In genomic region chr9:108937561-108938305, GRCh38 we compare ENCODE assay signal across 29 cellular contexts.
"Had no signal": no experiment of that assay in that cellular context is flagged by ENCODE, and none has a peak within 500 bp of the region (broad histone marks: within the 10 kb centered on the region; RNA-seq: fewer than 3 reads in every experiment).

No MANE protein-coding gene starts in this region.

- H3K4me3 ChIP-seq: body of pancreas, colonic mucosa had no signal

- H3K36me3 ChIP-seq: colonic mucosa had no signal

- H3K9me3 ChIP-seq: body of pancreas, colonic mucosa had no signal

- ATAC-seq: activated naive CD4-positive, alpha-beta T cell treated with anti-CD3 and anti-CD28 coated beads, Interleukin-2, amount 50 U/mL, for 72 hours; activated T-cell treated with anti-CD3 and anti-CD28 coated beads, Interleukin-2, amount 50 U/mL, for 72 hours; body of pancreas; WTC11 had no signal

- H3K27me3 ChIP-seq: body of pancreas, colonic mucosa had no signal

- H3K27ac ChIP-seq: body of pancreas, colonic mucosa, epithelial cell of prostate, VCaP had no signal

- FAIRE-seq: endometrium, endothelial cell of umbilical vein, frontal cortex had no signal

- H3K27ac Mint-ChIP-seq: activated CD4-positive, alpha-beta memory T cell treated with anti-CD3 and anti-CD28 coated beads, Interleukin-2, amount 10 ng/mL, durations not matched to agents 7 days and 5 days; activated CD4-positive, alpha-beta T cell treated with anti-CD3 and anti-CD28 coated beads, Interleukin-2, amount 10 ng/mL, durations not matched to agents 7 days and 5 days; activated naive CD4-positive, alpha-beta T cell treated with anti-CD3 and anti-CD28 coated beads, Interleukin-2, amount 10 ng/mL, durations not matched to agents 7 days and 5 days; activated naive CD4-positive, alpha-beta T cell treated with anti-CD3 and anti-CD28 coated beads, Interleukin-2, amount 50 U/mL, for 72 hours; activated naive CD8-positive, alpha-beta T cell treated with anti-CD3 and anti-CD28 coated beads, Interleukin-2, amount 10 ng/mL, durations not matched to agents 7 days and 5 days; activated T-cell treated with anti-CD3 and anti-CD28 coated beads, Interleukin-2, amount 50 U/mL, for 24 hours; activated T-cell treated with anti-CD3 and anti-CD28 coated beads, Interleukin-2, amount 50 U/mL, for 72 hours; WTC11 had no signal

- H3K9me3 Mint-ChIP-seq: activated CD4-positive, alpha-beta memory T cell treated with anti-CD3 and anti-CD28 coated beads, Interleukin-2, amount 10 ng/mL, durations not matched to agents 7 days and 5 days; activated CD4-positive, alpha-beta T cell treated with anti-CD3 and anti-CD28 coated beads, Interleukin-2, amount 10 ng/mL, durations not matched to agents 7 days and 5 days; activated naive CD4-positive, alpha-beta T cell treated with anti-CD3 and anti-CD28 coated beads, Interleukin-2, amount 10 ng/mL, durations not matched to agents 7 days and 5 days; activated naive CD4-positive, alpha-beta T cell treated with anti-CD3 and anti-CD28 coated beads, Interleukin-2, amount 50 U/mL, for 72 hours; activated naive CD8-positive, alpha-beta T cell treated with anti-CD3 and anti-CD28 coated beads, Interleukin-2, amount 10 ng/mL, durations not matched to agents 7 days and 5 days; activated T-cell treated with anti-CD3 and anti-CD28 coated beads, Interleukin-2, amount 50 U/mL, for 24 hours; activated T-cell treated with anti-CD3 and anti-CD28 coated beads, Interleukin-2, amount 50 U/mL, for 72 hours; WTC11 had no signal

- H3K27me3 Mint-ChIP-seq: activated CD4-positive, alpha-beta memory T cell treated with anti-CD3 and anti-CD28 coated beads, Interleukin-2, amount 10 ng/mL, durations not matched to agents 7 days and 5 days; activated CD4-positive, alpha-beta T cell treated with anti-CD3 and anti-CD28 coated beads, Interleukin-2, amount 10 ng/mL, durations not matched to agents 7 days and 5 days; activated naive CD4-positive, alpha-beta T cell treated with anti-CD3 and anti-CD28 coated beads, Interleukin-2, amount 10 ng/mL, durations not matched to agents 7 days and 5 days; activated naive CD8-positive, alpha-beta T cell treated with anti-CD3 and anti-CD28 coated beads, Interleukin-2, amount 10 ng/mL, durations not matched to agents 7 days and 5 days; activated T-cell treated with anti-CD3 and anti-CD28 coated beads, Interleukin-2, amount 50 U/mL, for 24 hours had no signal

- H3K4me3 Mint-ChIP-seq: activated CD4-positive, alpha-beta memory T cell treated with anti-CD3 and anti-CD28 coated beads, Interleukin-2, amount 10 ng/mL, durations not matched to agents 7 days and 5 days; activated CD4-positive, alpha-beta T cell treated with anti-CD3 and anti-CD28 coated beads, Interleukin-2, amount 10 ng/mL, durations not matched to agents 7 days and 5 days; activated naive CD4-positive, alpha-beta T cell treated with anti-CD3 and anti-CD28 coated beads, Interleukin-2, amount 10 ng/mL, durations not matched to agents 7 days and 5 days; activated naive CD8-positive, alpha-beta T cell treated with anti-CD3 and anti-CD28 coated beads, Interleukin-2, amount 10 ng/mL, durations not matched to agents 7 days and 5 days; activated T-cell treated with anti-CD3 and anti-CD28 coated beads, Interleukin-2, amount 50 U/mL, for 24 hours; activated T-cell treated with anti-CD3 and anti-CD28 coated beads, Interleukin-2, amount 50 U/mL, for 72 hours; WTC11 had no signal

- DNase-seq: activated CD4-positive, alpha-beta memory T cell treated with anti-CD3 and anti-CD28 coated beads, Interleukin-2, amount 10 ng/mL, durations not matched to agents 7 days and 5 days; activated CD4-positive, alpha-beta T cell treated with anti-CD3 and anti-CD28 coated beads for 1 hour; activated CD4-positive, alpha-beta T cell treated with anti-CD3 and anti-CD28 coated beads for 4 hours; activated CD4-positive, alpha-beta T cell treated with anti-CD3 and anti-CD28 coated beads, Interleukin-2, amount 10 ng/mL, durations not matched to agents 7 days and 5 days; activated CD4-positive, alpha-beta T cell treated with anti-CD3 and anti-CD28 coated beads, Interleukin-2, amount 50 U/mL, for 4 hours; activated CD8-positive, alpha-beta memory T cell treated with anti-CD3 and anti-CD28 coated beads, Interleukin-2, amount 50 U/mL, for 48 hours; activated gamma-delta T cell; activated naive CD4-positive, alpha-beta T cell; activated naive CD4-positive, alpha-beta T cell treated with anti-CD3 and anti-CD28 coated beads, Interleukin-2, amount 10 ng/mL, durations not matched to agents 7 days and 5 days; activated naive CD8-positive, alpha-beta T cell treated with anti-CD3 and anti-CD28 coated beads, Interleukin-2, amount 10 ng/mL, durations not matched to agents 7 days and 5 days; activated T-cell treated with anti-CD3 and anti-CD28 coated beads for 4 hours; activated T-cell treated with anti-CD3 and anti-CD28 coated beads, Interleukin-2, amount 50 U/mL, for 24 hours; activated T-cell treated with anti-CD3 and anti-CD28 coated beads, Interleukin-2, amount 50 U/mL, for 72 hours; amniotic stem cell; anterior cingulate cortex; body of pancreas; central memory CD4-positive, alpha-beta T cell; cerebellar nuclear complex; colonic mucosa; effector CD8-positive, alpha-beta T cell; foreskin fibroblast; head of caudate nucleus had no signal
